ENCODE assay signal across 8 cellular contexts in the genomic region with DNA sequence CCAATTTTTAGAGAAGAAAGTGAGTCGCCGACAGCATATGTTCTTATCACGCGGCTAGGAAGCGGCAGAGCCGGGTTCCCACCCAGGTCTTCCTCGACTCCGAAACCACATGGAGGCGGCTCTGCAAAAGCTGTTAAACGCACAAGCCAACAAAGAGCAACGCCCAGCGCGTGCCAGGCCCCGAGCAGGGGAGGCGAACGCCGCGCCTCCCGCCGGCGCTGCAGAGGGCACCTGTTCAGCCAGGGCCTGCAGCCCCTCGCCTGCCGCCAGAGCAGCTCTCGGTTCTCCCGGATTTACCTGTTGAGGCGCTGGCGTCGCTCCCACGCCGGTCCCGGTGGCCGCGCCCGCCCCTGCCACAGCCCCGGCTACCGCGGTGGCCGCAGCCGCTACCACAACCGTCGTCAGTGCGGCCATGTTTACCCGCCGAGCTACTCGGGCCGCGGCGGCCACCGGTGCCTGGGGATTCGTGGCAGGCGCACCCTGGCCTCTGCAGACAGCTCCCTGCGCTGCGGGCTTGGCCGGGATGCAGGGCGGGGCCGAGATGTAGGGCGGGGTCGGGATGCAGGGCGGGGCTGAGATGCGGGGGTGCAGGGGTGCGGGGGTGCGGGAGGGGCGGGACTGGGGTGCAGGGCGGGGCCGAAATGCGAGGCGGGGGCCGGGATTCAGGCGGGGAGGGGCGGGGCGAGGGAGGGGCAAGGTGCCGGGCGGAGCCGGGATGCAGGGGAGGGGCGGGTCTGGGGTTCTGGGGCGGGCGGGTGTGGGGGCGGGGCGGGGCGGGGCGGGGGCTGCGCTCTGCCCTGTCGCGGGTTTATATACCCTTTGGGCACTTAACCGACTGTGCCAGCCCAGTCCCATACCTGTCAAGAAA. TPM values are rescaled to one million over a fixed set of nuclear protein-coding genes. Genes with fewer than 3 reads are reported as not detected.
DNase-seq lines count a peak whose midpoint lies in the region; ATAC-seq and TF ChIP-seq lines count a peak whose summit lies in the region.

A gene with protein sequence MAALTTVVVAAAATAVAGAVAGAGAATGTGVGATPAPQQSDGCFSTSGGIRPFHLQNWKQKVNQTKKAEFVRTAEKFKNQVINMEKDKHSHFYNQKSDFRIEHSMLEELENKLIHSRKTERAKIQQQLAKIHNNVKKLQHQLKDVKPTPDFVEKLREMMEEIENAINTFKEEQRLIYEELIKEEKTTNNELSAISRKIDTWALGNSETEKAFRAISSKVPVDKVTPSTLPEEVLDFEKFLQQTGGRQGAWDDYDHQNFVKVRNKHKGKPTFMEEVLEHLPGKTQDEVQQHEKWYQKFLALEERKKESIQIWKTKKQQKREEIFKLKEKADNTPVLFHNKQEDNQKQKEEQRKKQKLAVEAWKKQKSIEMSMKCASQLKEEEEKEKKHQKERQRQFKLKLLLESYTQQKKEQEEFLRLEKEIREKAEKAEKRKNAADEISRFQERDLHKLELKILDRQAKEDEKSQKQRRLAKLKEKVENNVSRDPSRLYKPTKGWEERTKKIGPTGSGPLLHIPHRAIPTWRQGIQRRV (minus strand): TSS at position 525 of the 868 bp plus-strand sequence. CDS start 111 bp downstream, at position 414.

- peaks cover 2% of the 10 kb centered on the region for H3K9me3 Mint-ChIP-seq in Calu3 (ENCODE audit: low read depth, unreplicated experiment)
- peaks cover 0 to 2% of the 10 kb centered on the region in 2 donors for H3K9me3 Mint-ChIP-seq in activated T-cell treated with anti-CD3 and anti-CD28 coated beads, Interleukin-2, amount 50 U/mL, for 72 hours
- H3K9me3 Mint-ChIP-seq in natural killer cell treated with Interleukin-12 subunit alpha and Interleukin-12 subunit beta and Interleukin-15 and Interleukin-18, amount 100 ng/mL, for 72 hours, result peaks cover 5% of the 10 kb centered on the region

- H2AFZ ChIP-seq in PC-9, result peak within 1 kb of the TSS; percentile 97

- BruUV-seq in Calu3 (replicated peaks; lab: Mats Ljungman, UMichigan) (no TSS peak), PC-9 (replicated peaks; lab: Mats Ljungman, UMichigan) (no TSS peak)

- H3K27me3 Mint-ChIP-seq in Calu3 (ENCODE audit: unreplicated experiment), result no peaks in the 10 kb centered on the region
- peaks cover 11% of the 10 kb centered on the region for H3K27me3 Mint-ChIP-seq in activated T-cell treated with anti-CD3 and anti-CD28 coated beads, Interleukin-2, amount 50 U/mL, for 72 hours (ENCODE audit: low read depth)
- peaks cover 20% of the 10 kb centered on the region in 2 donors for H3K27me3 Mint-ChIP-seq in natural killer cell treated with Interleukin-12 subunit alpha and Interleukin-12 subunit beta and Interleukin-15 and Interleukin-18, amount 100 ng/mL, for 72 hours

- no peaks in the 10 kb centered on the region for H3K36me3 ChIP-seq in PC-9 (ENCODE audit: low read depth)

- H3K4me1 Mint-ChIP-seq in Calu3 (ENCODE audit: low read depth, unreplicated experiment), result peaks cover 7% of the 10 kb centered on the region
- peaks cover 5% of the 10 kb centered on the region for H3K4me1 Mint-ChIP-seq in activated T-cell treated with anti-CD3 and anti-CD28 coated beads, Interleukin-2, amount 50 U/mL, for 72 hours (ENCODE audit: low read depth)
- H3K4me1 Mint-ChIP-seq in natural killer cell treated with Interleukin-12 subunit alpha and Interleukin-12 subunit beta and Interleukin-15 and Interleukin-18, amount 100 ng/mL, for 72 hours (ENCODE audit: low read depth in 2 of 2), result peaks cover 7 to 10% of the 10 kb centered on the region in 2 donors

- H3K27me3 ChIP-seq in PC-9 (ENCODE audit: insufficient read depth, low read depth), result no peaks in the 10 kb centered on the region

- H3K9me3 ChIP-seq in PC-9 (ENCODE audit: insufficient read depth, low read depth), result no peaks in the 10 kb centered on the region

- peaks cover 10% of the 10 kb centered on the region for H3K4me1 ChIP-seq in PC-9 (replicated peaks; ENCODE audit: insufficient read depth)

- TF ChIP-seq CTCF in Calu3 (IDR thresholded peaks at IDR 0.05; ENCODE audit: unreplicated experiment) (no peak), PC-9 (conservative IDR thresholded peaks at IDR 0.05) (no peak)

- no peak within 1 kb of the TSS for H3K27ac ChIP-seq in PC-9

- intact Hi-C loops in Calu3 (cut with micrococcal nuclease; ENCODE audit: unreplicated experiment), result no loop called here
- intact Hi-C loops in PC-9 (cut with micrococcal nuclease; ENCODE audit: unreplicated experiment), result loop anchor here (2.0 to 5.0 kb wide), 2 partner anchors 34 to 330 kb away; a partner anchor contains a TSS

- POLR2A ChIA-PET in PC-9 (lab: Charles Lee; ENCODE audit: unreplicated experiment), result interaction anchor here (0.6 to 0.8 kb wide), 3 partner anchors 38 to 255 kb away, joined by 3 to 8 read pairs (median 3); no protein-coding TSS in a partner anchor

- H3K27ac Mint-ChIP-seq in Calu3 (ENCODE audit: unreplicated experiment), result peak within 1 kb of the TSS; percentile 60
- no peak within 1 kb of the TSS for H3K27ac Mint-ChIP-seq in activated T-cell treated with anti-CD3 and anti-CD28 coated beads, Interleukin-2, amount 50 U/mL, for 72 hours
- no peak within 1 kb of the TSS for H3K27ac Mint-ChIP-seq in natural killer cell treated with Interleukin-12 subunit alpha and Interleukin-12 subunit beta and Interleukin-15 and Interleukin-18, amount 100 ng/mL, for 72 hours

- peak within 1 kb of the TSS; percentile 98 for H3K4me2 ChIP-seq in PC-9

- H3K4me3 Mint-ChIP-seq in Calu3 (ENCODE audit: low read depth, unreplicated experiment), result peak within 1 kb of the TSS; percentile 78
- peak within 1 kb of the TSS; percentile 80 to 89 for H3K4me3 Mint-ChIP-seq in activated T-cell treated with anti-CD3 and anti-CD28 coated beads, Interleukin-2, amount 50 U/mL, for 72 hours
- peak within 1 kb of the TSS; percentile 88 for H3K4me3 Mint-ChIP-seq in natural killer cell treated with Interleukin-12 subunit alpha and Interleukin-12 subunit beta and Interleukin-15 and Interleukin-18, amount 100 ng/mL, for 72 hours

- CTCF ChIA-PET in Calu3 (lab: Charles Lee) (interaction anchor here (0.6 to 1.2 kb wide), 9 partner anchors 11 to 279 kb away, joined by 3 to 6 read pairs (median 4); a partner anchor contains a TSS), PC-9 (lab: Charles Lee) (interaction anchor here (0.6 kb wide), 2 partner anchors 34 to 278 kb away, joined by 7 to 16 read pairs; no protein-coding TSS in a partner anchor)

- H3F3A ChIP-seq in PC-9 (ENCODE audit: insufficient read depth, low read depth), result peaks cover 17% of the 10 kb centered on the region

- peak within 1 kb of the TSS; percentile 94 for H3K4me3 ChIP-seq in PC-9

- 0 out of 2 replicates have a peak, but pooled peaks cover 3% of the 10 kb centered on the region for H3K9me2 ChIP-seq in PC-9 (ENCODE audit: insufficient read depth)

- peak; percentile 89 for DNase-seq in Calu3
- DNase-seq in HS-5 (ENCODE audit: low read depth), result peak; percentile 31
- peak; percentile 56 to 85 for DNase-seq in PC-9
- peak; percentile 70 to 74 for DNase-seq in activated T-cell treated with anti-CD3 and anti-CD28 coated beads, Interleukin-2, amount 50 U/mL, for 72 hours
- DNase-seq in fibroblast of peridontal ligament (ENCODE audit: extremely low read depth), result peak; percentile 56
- peak; percentile 69 for DNase-seq in natural killer cell treated with Interleukin-12 subunit alpha and Interleukin-12 subunit beta and Interleukin-15 and Interleukin-18, amount 100 ng/mL, for 72 hours (ENCODE audit: low spot score)
- DNase-seq in stimulated activated naive CD4-positive, alpha-beta T cell treated with Interleukin-2 at 50 U/mL for 16 hours (lab: John Stamatoyannopoulos, UW), result peak; percentile 76

- peaks cover 15% of the 10 kb centered on the region for H3K36me3 Mint-ChIP-seq in Calu3 (ENCODE audit: insufficient read depth, unreplicated experiment)
- H3K36me3 Mint-ChIP-seq in activated T-cell treated with anti-CD3 and anti-CD28 coated beads, Interleukin-2, amount 50 U/mL, for 72 hours (ENCODE audit: insufficient read depth in 2 of 2), result peaks cover 0 to 2% of the 10 kb centered on the region in 2 donors
- peaks cover 13% of the 10 kb centered on the region for H3K36me3 Mint-ChIP-seq in natural killer cell treated with Interleukin-12 subunit alpha and Interleukin-12 subunit beta and Interleukin-15 and Interleukin-18, amount 100 ng/mL, for 72 hours

- peaks cover 18% of the 10 kb centered on the region; the same call in 1 of the 2 replicates for H3K79me2 ChIP-seq in PC-9 (ENCODE audit: low read depth)

- no peaks in the 10 kb centered on the region for H4K20me1 ChIP-seq in PC-9 (ENCODE audit: insufficient read depth)

- ATAC-seq in GM21360 (IDR thresholded peaks at IDR 0.05; ENCODE audit: unreplicated experiment), result peak; percentile 77
- ATAC-seq in activated T-cell treated with anti-CD3 and anti-CD28 coated beads, Interleukin-2, amount 50 U/mL, for 72 hours (replicated peaks in 1 of 2), result peak; percentile 86 to 88
- ATAC-seq in natural killer cell treated with Interleukin-12 subunit alpha and Interleukin-12 subunit beta and Interleukin-15 and Interleukin-18, amount 100 ng/mL, for 72 hours, result peak; percentile 89 to 91

RNA-seq across cellular contexts. Expression of the gene that starts here (rescaled TPM):
- total RNA-seq in Calu3 (2022) (11.2 and 11.3 TPM in 2 replicates), PC-9 (2021) (4.3 and 4.8 TPM in 2 replicates)
- 1 to 10 TPM; 1.9 to 2.1 TPM for total RNA-seq in activated T-cell treated with anti-CD3 and anti-CD28 coated beads, Interleukin-2, amount 50 U/mL, for 72 hours
- under 1 TPM; 0.29 to 0.86 TPM for total RNA-seq in natural killer cell treated with Interleukin-12 subunit alpha and Interleukin-12 subunit beta and Interleukin-15 and Interleukin-18, amount 100 ng/mL, for 72 hours

Comparison
In these comparisons a context has a peak if more than half of its experiments do, and no peak if none do; other contexts are left out.
1. Peak in DNase-seq and ATAC-seq in natural killer cell treated with Interleukin-12 subunit alpha and Interleukin-12 subunit beta and Interleukin-15 and Interleukin-18, amount 100 ng/mL, for 72 hours; RNA of the gene not detected or under 1 TPM.
2. DNase-seq: peak in every context shown above with its lines; median percentile 89 in Calu3; 76 in stimulated activated naive CD4-positive, alpha-beta T cell treated with Interleukin-2 at 50 U/mL for 16 hours; 72 in activated T-cell treated with anti-CD3 and anti-CD28 coated beads, Interleukin-2, amount 50 U/mL, for 72 hours; 70 in PC-9; 69 in natural killer cell treated with Interleukin-12 subunit alpha and Interleukin-12 subunit beta and Interleukin-15 and Interleukin-18, amount 100 ng/mL, for 72 hours; 56 in fibroblast of peridontal ligament; 31 in HS-5.